In the genomic region with DNA sequence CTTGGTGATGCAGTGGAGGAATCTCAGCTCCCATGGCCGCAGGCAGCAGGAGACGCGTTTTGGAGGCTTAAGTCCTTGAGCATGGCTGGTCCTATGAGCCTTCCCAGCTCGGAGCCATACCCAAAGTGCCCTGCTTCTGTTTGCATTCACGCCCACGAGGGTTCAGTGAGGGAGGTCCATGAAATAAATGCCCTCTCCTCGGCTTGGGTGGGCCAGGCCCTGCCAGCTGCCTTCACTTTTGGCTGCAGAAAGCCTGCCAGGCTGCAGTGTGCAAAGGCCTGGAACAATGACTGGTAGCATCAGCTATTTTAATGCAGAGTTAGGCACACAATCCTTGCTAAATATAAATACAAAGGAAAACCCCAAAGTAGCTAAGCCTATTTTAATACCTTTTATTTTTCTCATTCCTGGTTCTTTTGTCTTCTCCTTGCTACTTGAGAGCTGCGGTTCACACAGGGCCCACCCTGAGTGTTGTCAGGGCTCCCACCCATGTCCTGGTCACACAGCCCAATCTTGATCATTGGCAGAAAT, we compare ENCODE assay signal across 10 cellular contexts. TPM values are rescaled to one million over a fixed set of nuclear protein-coding genes. Genes with fewer than 3 reads are reported as not detected.
DNase-seq lines count a peak whose midpoint lies in the region; ATAC-seq and TF ChIP-seq lines count a peak whose summit lies in the region.
"Had no signal": no experiment of that assay in that cellular context is flagged by ENCODE, and none has a peak within 500 bp of the region (broad histone marks: within the 10 kb centered on the region; RNA-seq: fewer than 3 reads in every experiment).

No MANE protein-coding gene starts in this region.

- H3K9me3 ChIP-seq in tibial artery, result no peaks in the 10 kb centered on the region

- H3K9me3 Mint-ChIP-seq in activated naive CD8-positive, alpha-beta T cell (ENCODE audit: low read depth), result no peaks in the 10 kb centered on the region
- H3K9me3 Mint-ChIP-seq in activated naive CD8-positive, alpha-beta T cell treated with anti-CD3 and anti-CD28 coated beads, Interleukin-2, amount 50 U/mL, for 24 hours, result no peaks in the 10 kb centered on the region
- H3K9me3 Mint-ChIP-seq in activated B cell treated with CpG ODN at 0.5 μM for 24 hours, result no peaks in the 10 kb centered on the region
- H3K9me3 Mint-ChIP-seq in memory B cell, result no peaks in the 10 kb centered on the region

- peaks cover 0 to 30% (median 25%) of the 10 kb centered on the region in 4 donors for H3K4me1 ChIP-seq in tibial artery

- no peaks in the 10 kb centered on the region for H3K36me3 Mint-ChIP-seq in activated naive CD8-positive, alpha-beta T cell
- no peaks in the 10 kb centered on the region for H3K36me3 Mint-ChIP-seq in activated naive CD8-positive, alpha-beta T cell treated with anti-CD3 and anti-CD28 coated beads, Interleukin-2, amount 50 U/mL, for 24 hours (ENCODE audit: low read depth)
- H3K36me3 Mint-ChIP-seq in activated B cell treated with CpG ODN at 0.5 μM for 24 hours (ENCODE audit: low read depth), result no peaks in the 10 kb centered on the region
- no peaks in the 10 kb centered on the region for H3K36me3 Mint-ChIP-seq in memory B cell

- H3K4me3 ChIP-seq in tibial artery, result no peak overlapping the region

- DNase-seq in activated naive CD8-positive, alpha-beta T cell treated with anti-CD3 and anti-CD28 coated beads, Interleukin-2, amount 50 U/mL, for 24 hours, result no peak
- no peak for DNase-seq in activated B cell treated with CpG ODN at 0.5 μM for 24 hours
- no peak for DNase-seq in memory B cell (ENCODE audit: low spot score in 2 of 2)
- no peak for DNase-seq in tibial artery
- no peak for DNase-seq in NCI-H146 (lab: John Stamatoyannopoulos, UW)
- no peak for DNase-seq in UCSD-AML1 (lab: John Stamatoyannopoulos, UW; ENCODE audit: unreplicated experiment)
- DNase-seq: amniotic stem cell, NCI-H524 treated with DMSO at 0.1 percent for 48 hours had no signal

- peak overlapping the region; percentile 71 for H3K4me3 Mint-ChIP-seq in activated naive CD8-positive, alpha-beta T cell
- no peak overlapping the region for H3K4me3 Mint-ChIP-seq in activated naive CD8-positive, alpha-beta T cell treated with anti-CD3 and anti-CD28 coated beads, Interleukin-2, amount 50 U/mL, for 24 hours
- H3K4me3 Mint-ChIP-seq in activated B cell treated with CpG ODN at 0.5 μM for 24 hours, result peak overlapping the region; percentile 80
- H3K4me3 Mint-ChIP-seq in memory B cell, result peak overlapping the region; percentile 95

- CTCF ChIA-PET in activated B cell treated with CpG ODN at 0.5 μM for 24 hours (lab: Charles Lee), result interaction anchor here (0.5 to 5.1 kb wide), 10 partner anchors 9 to 134 kb away, joined by 3 to 73 read pairs (median 6); a partner anchor contains a TSS

- POLR2A ChIA-PET in activated B cell treated with CpG ODN at 0.5 μM for 24 hours (lab: Charles Lee), result interaction anchor here (0.7 to 5.7 kb wide), 15 partner anchors 9 to 667 kb away, joined by 3 to 182 read pairs (median 15); a partner anchor contains a TSS

- peaks cover 11% of the 10 kb centered on the region for H3K4me1 Mint-ChIP-seq in activated naive CD8-positive, alpha-beta T cell (ENCODE audit: low read depth)
- H3K4me1 Mint-ChIP-seq in activated naive CD8-positive, alpha-beta T cell treated with anti-CD3 and anti-CD28 coated beads, Interleukin-2, amount 50 U/mL, for 24 hours, result peaks cover 25% of the 10 kb centered on the region
- H3K4me1 Mint-ChIP-seq in activated B cell treated with CpG ODN at 0.5 μM for 24 hours (peaks cover 46% of the 10 kb centered on the region), memory B cell (peaks cover 38% of the 10 kb centered on the region)

- no peaks in the 10 kb centered on the region for H3K27me3 Mint-ChIP-seq in activated naive CD8-positive, alpha-beta T cell
- no peaks in the 10 kb centered on the region for H3K27me3 Mint-ChIP-seq in activated naive CD8-positive, alpha-beta T cell treated with anti-CD3 and anti-CD28 coated beads, Interleukin-2, amount 50 U/mL, for 24 hours
- H3K27me3 Mint-ChIP-seq in activated B cell treated with CpG ODN at 0.5 μM for 24 hours (no peaks in the 10 kb centered on the region), memory B cell (no peaks in the 10 kb centered on the region)

- no peak for ATAC-seq in activated naive CD8-positive, alpha-beta T cell treated with anti-CD3 and anti-CD28 coated beads, Interleukin-2, amount 50 U/mL, for 24 hours
- ATAC-seq in activated B cell treated with CpG ODN at 0.5 μM for 24 hours (ENCODE audit: low read depth), result no peak
- no peak for ATAC-seq in memory B cell (ENCODE audit: low read depth)
- ATAC-seq in HG02884 (IDR thresholded peaks at IDR 0.05; ENCODE audit: unreplicated experiment), result no peak

- H3K27ac ChIP-seq in tibial artery, result peak overlapping the region; percentile 97 to 99

- TF ChIP-seq CTCF in activated B cell treated with CpG ODN at 0.5 μM for 24 hours (IDR thresholded peaks at IDR 0.05) (no peak), tibial artery (IDR thresholded peaks at IDR 0.05) (no peak)

- no peaks in the 10 kb centered on the region for H3K27me3 ChIP-seq in tibial artery

- intact Hi-C loops in activated B cell treated with CpG ODN at 0.5 μM for 24 hours (cut with micrococcal nuclease), result loop anchor here (5.0 kb wide), 1 partner anchor 685 kb away; a partner anchor contains a TSS
- intact Hi-C loops in tibial artery (cut with DNase I; ENCODE audit: low total_unique reads), result loop anchor here (2.0 kb wide), 1 partner anchor 49 kb away; a partner anchor contains a TSS

- no peaks in the 10 kb centered on the region for H3K36me3 ChIP-seq in tibial artery

- no peak overlapping the region for H3K27ac Mint-ChIP-seq in activated naive CD8-positive, alpha-beta T cell
- no peak overlapping the region for H3K27ac Mint-ChIP-seq in activated naive CD8-positive, alpha-beta T cell treated with anti-CD3 and anti-CD28 coated beads, Interleukin-2, amount 50 U/mL, for 24 hours
- H3K27ac Mint-ChIP-seq in activated B cell treated with CpG ODN at 0.5 μM for 24 hours (peak overlapping the region; percentile 89), memory B cell (peak overlapping the region; percentile 100)

RNA-seq across cellular contexts. Expression of a gene that starts 49.4 kb away (rescaled TPM):
- 600 and 642 TPM in 2 replicates for total RNA-seq in activated B cell treated with CpG ODN at 0.5 μM for 24 hours

Comparison
In these comparisons a context has a peak if more than half of its experiments do, and no peak if none do; other contexts are left out.
1. H3K27ac Mint-ChIP-seq: peak in activated B cell treated with CpG ODN at 0.5 μM for 24 hours (single experiment) and memory B cell (single experiment); none in activated naive CD8-positive, alpha-beta T cell (single experiment) and activated naive CD8-positive, alpha-beta T cell treated with anti-CD3 and anti-CD28 coated beads, Interleukin-2, amount 50 U/mL, for 24 hours (single experiment).